Comparison of ENCODE assay signal across 8 cellular contexts in genomic region chr6:34365781-34366638, GRCh38. TPM values are rescaled to one million over a fixed set of nuclear protein-coding genes. Genes with fewer than 3 reads are reported as not detected.
DNase-seq lines count a peak whose midpoint lies in the region; TF ChIP-seq lines count a peak whose summit lies in the region.
"Not testable (repeated sequence)": the region's sequence is repeated elsewhere in the genome, so short reads cannot be mapped to it uniquely, and the experiment has no call there.

No MANE protein-coding gene starts in this region.

- peak; percentile 74 for DNase-seq in HT1080 (ENCODE audit: low read depth)
- not testable (repeated sequence) for DNase-seq in RWPE1 (ENCODE audit: low spot score); smooth muscle cell (lab: John Stamatoyannopoulos, UW; ENCODE audit: unreplicated experiment)
- DNase-seq in cardiac fibroblast (ENCODE audit: low read depth in 2 of 2), result peak; percentile 62 to 69
- peak; percentile 74 for DNase-seq in fibroblast of villous mesenchyme (ENCODE audit: low read depth)

- H2AFZ ChIP-seq in smooth muscle cell (ENCODE audit: low read depth), result not testable (repeated sequence)

- POLR2A ChIA-PET in RWPE1 (lab: Yijun Ruan, JAX; ENCODE audit: low non-redundant PET), result not testable (repeated sequence)

- H4K20me1 ChIP-seq in BLaER1 treated with 17β-estradiol and CSF1 and Interleukin-3, amounts not matched to agents 10 nM and 100 nM, result peaks cover 82 to 98% (median 97%) of the 10 kb centered on the region in 11 experiments
- H4K20me1 ChIP-seq in smooth muscle cell (ENCODE audit: low read depth), result peaks cover 36% of the 10 kb centered on the region

- H3K9me3 ChIP-seq in BLaER1 treated with 17β-estradiol and CSF1 and Interleukin-3, amounts not matched to agents 10 nM and 100 nM (replicated peaks in 1 of 11); smooth muscle cell (replicated peaks; ENCODE audit: low read depth): not testable (repeated sequence)

- TF ChIP-seq CTCF in RWPE1 (conservative IDR thresholded peaks at IDR 0.05; ENCODE audit: low read depth); cardiac fibroblast (IDR thresholded peaks at IDR 0.05; ENCODE audit: low read depth, low read length); fibroblast of villous mesenchyme (IDR thresholded peaks at IDR 0.05; ENCODE audit: insufficient read depth, low read depth, low read length); nephron (IDR thresholded peaks at IDR 0.05; ENCODE audit: unreplicated experiment in 3 of 3); smooth muscle cell (IDR thresholded peaks at IDR 0.05; ENCODE audit: borderline replicate concordance, insufficient read depth, poor library complexity, severe bottlenecking): not testable (repeated sequence)

- peaks cover 16 to 95% (median 47%) of the 10 kb centered on the region in 10 experiments for H3K4me1 ChIP-seq in BLaER1 treated with 17β-estradiol and CSF1 and Interleukin-3, amounts not matched to agents 10 nM and 100 nM
- not testable (repeated sequence) for H3K4me1 ChIP-seq in smooth muscle cell (ENCODE audit: low read depth)

- not testable (repeated sequence) for H3K4me3 ChIP-seq in BLaER1 treated with 17β-estradiol and CSF1 and Interleukin-3, amounts not matched to agents 10 nM and 100 nM; cardiac fibroblast (replicated peaks in 1 of 2; ENCODE audit: low read depth in 2 of 2, low read length in 2 of 2); fibroblast of villous mesenchyme (ENCODE audit: low read depth, low read length); smooth muscle cell

- WGBS in smooth muscle cell (ENCODE audit: low lambda C conversion rate), result 34% methylated on average over 9 of the region's 9 CpGs

- H3K27me3 Mint-ChIP-seq in activated naive CD8-positive, alpha-beta T cell; nephron (ENCODE audit: low read depth): not testable (repeated sequence)

- peaks cover 64% of the 10 kb centered on the region for H3K79me2 ChIP-seq in smooth muscle cell (ENCODE audit: low read depth)

- not testable (repeated sequence) for H3K4me3 Mint-ChIP-seq in activated naive CD8-positive, alpha-beta T cell; nephron

- not testable (repeated sequence) for H3K9me3 Mint-ChIP-seq in activated naive CD8-positive, alpha-beta T cell (ENCODE audit: low read depth); nephron

- H3F3A ChIP-seq in smooth muscle cell (ENCODE audit: low read depth), result peaks cover 11% of the 10 kb centered on the region

- peak overlapping the region in 3 of 11 experiments; percentile 13 to 50 (median 48); a peak in 3 of 22 replicates for H3K27ac ChIP-seq in BLaER1 treated with 17β-estradiol and CSF1 and Interleukin-3, amounts not matched to agents 10 nM and 100 nM
- peak overlapping the region; percentile 36 for H3K27ac ChIP-seq in RWPE1
- H3K27ac ChIP-seq in smooth muscle cell (ENCODE audit: low read depth), result peak overlapping the region; percentile 87

- H3K4me2 ChIP-seq in BLaER1 treated with 17β-estradiol and CSF1 and Interleukin-3, amounts not matched to agents 10 nM and 100 nM, result peak overlapping the region in 7 of 11 experiments; percentile 35 to 60 (median 44); a peak in 13 of 22 replicates
- peak overlapping the region; percentile 74 for H3K4me2 ChIP-seq in smooth muscle cell

- CTCF ChIA-PET in RWPE1 (lab: Yijun Ruan, JAX), result interaction anchor here (0.6 to 0.9 kb wide), 2 partner anchors 49 to 127 kb away, joined by 3 read pairs; no protein-coding TSS in a partner anchor

- H3K9ac ChIP-seq in BLaER1 treated with 17β-estradiol and CSF1 and Interleukin-3, amounts not matched to agents 10 nM and 100 nM, result 0 out of 22 replicates have a peak overlapping the region, but pooled peaks of 1 of the 11 experiments have one; percentile 18
- H3K9ac ChIP-seq in smooth muscle cell (ENCODE audit: low read depth), result peak overlapping the region; percentile 41

- not testable (repeated sequence) for H3K27me3 ChIP-seq in BLaER1 treated with 17β-estradiol and CSF1 and Interleukin-3, amounts not matched to agents 10 nM and 100 nM; smooth muscle cell (ENCODE audit: low read depth)

- H3K36me3 ChIP-seq in BLaER1 treated with 17β-estradiol and CSF1 and Interleukin-3, amounts not matched to agents 10 nM and 100 nM, result peaks cover 5 to 51% (median 33%) of the 10 kb centered on the region in 11 experiments; a peak in 14 of 22 replicates
- H3K36me3 ChIP-seq in smooth muscle cell (ENCODE audit: low read depth), result not testable (repeated sequence)

- not testable (repeated sequence) for H3K36me3 Mint-ChIP-seq in activated naive CD8-positive, alpha-beta T cell; nephron (ENCODE audit: low read depth)

- H3K27ac Mint-ChIP-seq in activated naive CD8-positive, alpha-beta T cell, result peak overlapping the region; percentile 13
- peak overlapping the region in 2 of 3 experiments; percentile 33 to 83 for H3K27ac Mint-ChIP-seq in nephron

- peaks cover 52% of the 10 kb centered on the region for H3K4me1 Mint-ChIP-seq in activated naive CD8-positive, alpha-beta T cell (ENCODE audit: low read depth)
- peaks cover 33% of the 10 kb centered on the region for H3K4me1 Mint-ChIP-seq in nephron

RNA-seq across cellular contexts. Expression of gene NUDT3, which starts 26.5 kb away (rescaled TPM):
- 14.8 and 19.2 TPM in 2 replicates for total RNA-seq in HT1080 (2014; rRNA removed; shearing (Covaris generic))
- 16.9 and 21.9 TPM in 2 replicates for polyA plus RNA-seq in HT1080 (2015; cell fraction: cytosol; rRNA removed)
- polyA plus RNA-seq in HT1080 (2015; cell fraction: nucleus; rRNA removed), result 13.7 and 17.1 TPM in 2 replicates
- total RNA-seq in fibroblast of villous mesenchyme, result 31.1 and 34.5 TPM in 2 replicates
- 12.9 and 15.2 TPM in 2 replicates for total RNA-seq in smooth muscle cell
- 7.5 and 7.8 TPM in 2 replicates for polyA plus RNA-seq in smooth muscle cell

RNA-seq across cellular contexts. Expression of gene RPS10, which starts 59.9 kb away (rescaled TPM):
- total RNA-seq in HT1080 (2014; rRNA removed; shearing (Covaris generic)), result 1,808 and 3,039 TPM in 2 replicates
- 4,132 and 4,778 TPM in 2 replicates for polyA plus RNA-seq in HT1080 (2015; cell fraction: cytosol; rRNA removed)
- 1,345 and 1,445 TPM in 2 replicates for polyA plus RNA-seq in HT1080 (2015; cell fraction: nucleus; rRNA removed)
- 1,680 and 1,946 TPM in 2 replicates for total RNA-seq in fibroblast of villous mesenchyme
- total RNA-seq in smooth muscle cell, result 2,106 and 2,498 TPM in 2 replicates
- polyA plus RNA-seq in smooth muscle cell, result 660 and 695 TPM in 2 replicates
